Comparison of ENCODE assay signal across 8 cellular contexts in genomic region chr2:197453123-197453913, GRCh38. TPM values are rescaled to one million over a fixed set of nuclear protein-coding genes. Genes with fewer than 3 reads are reported as not detected.
DNase-seq lines count a peak whose midpoint lies in the region; ATAC-seq and TF ChIP-seq lines count a peak whose summit lies in the region.

COQ10B (plus strand) TSS chr2:197453552; CDS start chr2:197453561, 9 bp downstream.

- H3K27ac ChIP-seq in SK-N-SH (ENCODE audit: low read depth in 2 of 2, low read length in 1 of 2), result peak within 1 kb of the TSS; percentile 92 to 100

- POLR2A ChIA-PET in SK-N-SH (lab: Yijun Ruan, JAX), result interaction anchor here (1.0 to 1.6 kb wide), 4 partner anchors 16 to 48 kb away, joined by 4 to 15 read pairs (median 7); partner anchors contain the start of genes HSPD1, HSPE1 and SF3B1

- peak; percentile 28 for TF ChIP-seq CTCF in SK-N-SH (IDR thresholded peaks at IDR 0.05)

- CTCF ChIA-PET in SK-N-SH (lab: Yijun Ruan, JAX), result interaction anchor here (0.8 to 1.0 kb wide), 2 partner anchors 47 to 861 kb away, joined by 3 read pairs; partner anchors contain the start of genes HSPD1 and HSPE1

- H3F3A ChIP-seq in SK-N-SH (replicated peaks; ENCODE audit: insufficient read depth), result peaks cover 11% of the 10 kb centered on the region

- ATAC-seq in HG02571 (IDR thresholded peaks at IDR 0.05; ENCODE audit: unreplicated experiment), result peak; percentile 94

- H4K20me1 ChIP-seq in SK-N-SH (ENCODE audit: insufficient read depth), result peaks cover 41% of the 10 kb centered on the region

- peak within 1 kb of the TSS; percentile 100 for H3K9ac ChIP-seq in SK-N-SH

- peaks cover 48% of the 10 kb centered on the region for H3K79me2 ChIP-seq in SK-N-SH (ENCODE audit: insufficient read depth)

- peak within 1 kb of the TSS; percentile 83 for H3K4me2 ChIP-seq in SK-N-SH

- under 1% methylated on average over 41 of the region's 70 CpGs for WGBS in SK-N-SH (ENCODE audit: low lambda C conversion rate)

- H3K4me1 ChIP-seq in SK-N-SH (ENCODE audit: control insufficient read depth in 1 of 2, insufficient read depth in 2 of 2, low read depth in 1 of 2, low read length in 1 of 2), result no peaks in the 10 kb centered on the region; a peak in 2 of 4 replicates

- H3K9me3 ChIP-seq in SK-N-SH, result no peaks in the 10 kb centered on the region

- DNase-seq in NCI-H1048 (lab: John Stamatoyannopoulos, UW), result peak; percentile 96
- peak; percentile 95 for DNase-seq in SK-N-SH
- peak; percentile 98 for DNase-seq in activated naive CD4-positive, alpha-beta T cell treated with anti-CD3 and anti-CD28 coated beads, Interleukin-2, amount 50 U/mL, for 16 hours
- peak; percentile 98 for DNase-seq in germinal center (ENCODE audit: low spot score)
- DNase-seq in non-pigmented ciliary epithelial cell (ENCODE audit: low read depth), result peak; percentile 99
- DNase-seq in superior temporal gyrus (ENCODE audit: extremely low spot score), result peak; percentile 100

- no peak; a peak in 1 of 4 replicates for TF ChIP-seq EP300 in SK-N-SH (IDR thresholded peaks at IDR 0.05; ENCODE audit: borderline replicate concordance in 1 of 2, low read depth in 1 of 2, low read length in 1 of 2)

- no peaks in the 10 kb centered on the region for H3K27me3 ChIP-seq in SK-N-SH (ENCODE audit: insufficient read depth)

- no peaks in the 10 kb centered on the region for H3K9me2 ChIP-seq in SK-N-SH

- H3K4me3 ChIP-seq in GM08714 (ENCODE audit: low read length) (peak within 1 kb of the TSS; percentile 69), SK-N-SH (ENCODE audit: low read depth in 2 of 2, low read length in 1 of 2) (peak within 1 kb of the TSS; percentile 77 to 83)

- H2AFZ ChIP-seq in SK-N-SH (ENCODE audit: low read depth), result peak within 1 kb of the TSS; percentile 67

- H3K36me3 ChIP-seq in SK-N-SH (replicated peaks in 1 of 2; ENCODE audit: control insufficient read depth in 1 of 2, insufficient read depth in 2 of 2, low read length in 1 of 2), result no peaks in the 10 kb centered on the region

- peak; percentile 7; the same call in 1 of the 2 replicates for TF ChIP-seq RAD21 in SK-N-SH (IDR thresholded peaks at IDR 0.05; ENCODE audit: low read length)

TF ChIP-seq in SK-N-SH, 30 proteins besides CTCF, POLR2A, EP300 and RAD21 (continues in another document):
- TF ChIP-seq JUND (IDR thresholded peaks at IDR 0.05) (peak; percentile 53), ELF1 (IDR thresholded peaks at IDR 0.05) (peak; percentile 97), SIN3A (IDR thresholded peaks at IDR 0.05; ENCODE audit: borderline replicate concordance, low read depth, low read length) (no peak; the same call in 1 of the 2 replicates), GABPA (IDR thresholded peaks at IDR 0.05; ENCODE audit: low read depth) (peak; percentile 58), TAF1 (IDR thresholded peaks at IDR 0.05; ENCODE audit: borderline replicate concordance, low read depth, low read length) (peak; percentile 63), SMC3 (IDR thresholded peaks at IDR 0.05; ENCODE audit: low read depth, low read length) (no peak), YY1 (IDR thresholded peaks at IDR 0.05; ENCODE audit: low read depth) (peak; percentile 82), EZH2phosphoT487 (IDR thresholded peaks at IDR 0.05; ENCODE audit: borderline replicate concordance, low read depth) (no peak), NFIC (IDR thresholded peaks at IDR 0.05; ENCODE audit: borderline replicate concordance) (no peak), FOSL2 (IDR thresholded peaks at IDR 0.05; ENCODE audit: borderline replicate concordance, low read depth) (peak; percentile 63; the same call in 1 of the 2 replicates), TCF12 (IDR thresholded peaks at IDR 0.05) (no peak), REST (IDR thresholded peaks at IDR 0.05; ENCODE audit: low read depth, low read length) (no peak), GATA2 (CRISPR knock-in tag; IDR thresholded peaks at IDR 0.05) (no peak), MXI1 (IDR thresholded peaks at IDR 0.05; ENCODE audit: low read depth, low read length) (peak; percentile 87), IRF3 (IDR thresholded peaks at IDR 0.05; ENCODE audit: low read depth, low read length) (0 out of 2 replicates have a peak, but pooled peaks have one; percentile 37), RXRA (IDR thresholded peaks at IDR 0.05; ENCODE audit: borderline replicate concordance, low read depth) (no peak), POLR2AphosphoS5 (IDR thresholded peaks at IDR 0.05; ENCODE audit: low read depth, low read length) (peak; percentile 70), CHD2 (IDR thresholded peaks at IDR 0.05; ENCODE audit: low read length, partially characterized antibody) (peak; percentile 73), MEF2A (IDR thresholded peaks at IDR 0.05; ENCODE audit: borderline replicate concordance, low read depth) (no peak), FOXM1 (IDR thresholded peaks at IDR 0.05; ENCODE audit: low read depth) (no peak), RFX5 (IDR thresholded peaks at IDR 0.05; ENCODE audit: low read length) (peak; percentile 82)
- TF ChIP-seq, protein P1, sequence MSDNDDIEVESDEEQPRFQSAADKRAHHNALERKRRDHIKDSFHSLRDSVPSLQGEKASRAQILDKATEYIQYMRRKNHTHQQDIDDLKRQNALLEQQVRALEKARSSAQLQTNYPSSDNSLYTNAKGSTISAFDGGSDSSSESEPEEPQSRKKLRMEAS (IDR thresholded peaks at IDR 0.05; ENCODE audit: low read depth), result peak; percentile 87
- TF ChIP-seq, protein P2, sequence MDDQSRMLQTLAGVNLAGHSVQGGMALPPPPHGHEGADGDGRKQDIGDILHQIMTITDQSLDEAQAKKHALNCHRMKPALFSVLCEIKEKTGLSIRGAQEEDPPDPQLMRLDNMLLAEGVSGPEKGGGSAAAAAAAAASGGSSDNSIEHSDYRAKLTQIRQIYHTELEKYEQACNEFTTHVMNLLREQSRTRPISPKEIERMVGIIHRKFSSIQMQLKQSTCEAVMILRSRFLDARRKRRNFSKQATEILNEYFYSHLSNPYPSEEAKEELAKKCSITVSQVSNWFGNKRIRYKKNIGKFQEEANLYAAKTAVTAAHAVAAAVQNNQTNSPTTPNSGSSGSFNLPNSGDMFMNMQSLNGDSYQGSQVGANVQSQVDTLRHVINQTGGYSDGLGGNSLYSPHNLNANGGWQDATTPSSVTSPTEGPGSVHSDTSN (IDR thresholded peaks at IDR 0.05), result no peak
- TF ChIP-seq, protein P3, sequence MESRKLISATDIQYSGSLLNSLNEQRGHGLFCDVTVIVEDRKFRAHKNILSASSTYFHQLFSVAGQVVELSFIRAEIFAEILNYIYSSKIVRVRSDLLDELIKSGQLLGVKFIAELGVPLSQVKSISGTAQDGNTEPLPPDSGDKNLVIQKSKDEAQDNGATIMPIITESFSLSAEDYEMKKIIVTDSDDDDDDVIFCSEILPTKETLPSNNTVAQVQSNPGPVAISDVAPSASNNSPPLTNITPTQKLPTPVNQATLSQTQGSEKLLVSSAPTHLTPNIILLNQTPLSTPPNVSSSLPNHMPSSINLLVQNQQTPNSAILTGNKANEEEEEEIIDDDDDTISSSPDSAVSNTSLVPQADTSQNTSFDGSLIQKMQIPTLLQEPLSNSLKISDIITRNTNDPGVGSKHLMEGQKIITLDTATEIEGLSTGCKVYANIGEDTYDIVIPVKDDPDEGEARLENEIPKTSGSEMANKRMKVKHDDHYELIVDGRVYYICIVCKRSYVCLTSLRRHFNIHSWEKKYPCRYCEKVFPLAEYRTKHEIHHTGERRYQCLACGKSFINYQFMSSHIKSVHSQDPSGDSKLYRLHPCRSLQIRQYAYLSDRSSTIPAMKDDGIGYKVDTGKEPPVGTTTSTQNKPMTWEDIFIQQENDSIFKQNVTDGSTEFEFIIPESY (IDR thresholded peaks at IDR 0.05; ENCODE audit: borderline replicate concordance, low read depth), result no peak

RNA-seq across cellular contexts. Expression of gene COQ10B, which starts in this region (rescaled TPM):
- polyA plus RNA-seq in SK-N-SH (2012; rRNA removed), result 3.6 and 4.5 TPM in 2 replicates
- polyA plus RNA-seq in SK-N-SH (2012; cell fraction: cytosol; rRNA removed), result 7.6 and 10.7 TPM in 2 replicates
- 1.4 and 3.2 TPM in 2 replicates for polyA plus RNA-seq in SK-N-SH (2012; cell fraction: nucleus; rRNA removed)

Comparison
In these comparisons a context has a peak if more than half of its experiments do, and no peak if none do; other contexts are left out.
1. Peak in every context shown above with its lines: DNase-seq, ATAC-seq, H3K4me3 ChIP-seq and H3K27ac ChIP-seq.